In the genomic region with DNA sequence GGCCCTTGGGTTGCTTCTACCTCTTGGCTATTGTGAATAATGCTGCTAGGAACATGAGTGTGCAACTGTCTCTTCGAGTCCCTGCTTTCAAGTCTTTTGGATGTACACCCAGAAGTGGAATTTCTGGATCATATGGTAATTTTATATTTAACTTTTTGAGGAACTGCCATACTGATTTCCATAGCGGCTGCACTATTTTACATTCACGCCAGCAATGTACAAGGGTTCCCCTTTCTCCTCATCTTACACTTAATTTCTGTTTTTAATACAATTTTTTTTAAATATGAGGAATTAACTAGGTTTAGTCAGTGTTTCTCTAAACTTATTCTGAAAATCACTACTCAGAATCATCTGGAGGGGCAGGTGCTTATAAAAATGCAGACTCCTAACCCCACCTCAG, we compare ENCODE assay signal across 25 cellular contexts.
"Had no signal": no experiment of that assay in that cellular context is flagged by ENCODE, and none has a peak within 500 bp of the region (broad histone marks: within the 10 kb centered on the region; RNA-seq: fewer than 3 reads in every experiment).

No MANE protein-coding gene starts in this region.

- H3K27ac ChIP-seq: neural progenitor cell, parathyroid adenoma, testis, tibial artery had no signal

- H2AFZ ChIP-seq: neural progenitor cell, parathyroid adenoma had no signal

- H3K9me3 Mint-ChIP-seq: effector memory CD8-positive, alpha-beta T cell; memory B cell; nephron; neural progenitor cell; stimulated activated effector memory CD8-positive, alpha-beta T cell treated with anti-CD3 and anti-CD28 coated beads, Interleukin-12 subunit alpha, Interleukin-12 subunit beta, amount 100 ng/mL, for 72 hours had no signal

- H3K4me1 Mint-ChIP-seq: memory B cell; naive thymus-derived CD4-positive, alpha-beta T cell; stimulated activated effector memory CD8-positive, alpha-beta T cell treated with anti-CD3 and anti-CD28 coated beads, Interleukin-12 subunit alpha, Interleukin-12 subunit beta, amount 100 ng/mL, for 72 hours had no signal

- H3K36me3 ChIP-seq: esophagus squamous epithelium, neural progenitor cell, right lobe of liver, tibial artery, upper lobe of left lung had no signal

- H3K4me2 ChIP-seq: neural progenitor cell had no signal

- H3K9ac ChIP-seq: neural progenitor cell, parathyroid adenoma had no signal

- H3K9me3 ChIP-seq: esophagus squamous epithelium, right lobe of liver, testis, tibial artery, upper lobe of left lung had no signal

- H3K4me3 Mint-ChIP-seq: effector memory CD8-positive, alpha-beta T cell; memory B cell; naive thymus-derived CD4-positive, alpha-beta T cell; nephron; neural progenitor cell; stimulated activated effector memory CD8-positive, alpha-beta T cell treated with anti-CD3 and anti-CD28 coated beads, Interleukin-12 subunit alpha, Interleukin-12 subunit beta, amount 100 ng/mL, for 72 hours had no signal

- H3K4me3 ChIP-seq: coronary artery, esophagus squamous epithelium, lung, neural progenitor cell, right lobe of liver, testis, tibial artery, upper lobe of left lung had no signal

- H3K79me2 ChIP-seq: parathyroid adenoma had no signal

- ATAC-seq: effector memory CD8-positive, alpha-beta T cell; naive thymus-derived CD4-positive, alpha-beta T cell; stimulated activated effector memory CD8-positive, alpha-beta T cell treated with anti-CD3 and anti-CD28 coated beads, Interleukin-12 subunit alpha, Interleukin-12 subunit beta, amount 100 ng/mL, for 72 hours; stimulated activated naive CD8-positive, alpha-beta T cell treated with anti-CD3 and anti-CD28 coated beads, Interleukin-15, Interleukin-2, amounts not matched to agents 100 U/mL and 50 U/mL, for 24 hours had no signal

- H3K4me1 ChIP-seq: esophagus squamous epithelium, neural progenitor cell, parathyroid adenoma, testis, tibial artery had no signal

- H3K27ac Mint-ChIP-seq: effector memory CD8-positive, alpha-beta T cell; memory B cell; naive thymus-derived CD4-positive, alpha-beta T cell; nephron; neural progenitor cell; progenitor cell of endocrine pancreas; stimulated activated effector memory CD8-positive, alpha-beta T cell treated with anti-CD3 and anti-CD28 coated beads, Interleukin-12 subunit alpha, Interleukin-12 subunit beta, amount 100 ng/mL, for 72 hours had no signal

- DNase-seq: effector memory CD8-positive, alpha-beta T cell; erythroblast; esophagus squamous epithelium; foreskin melanocyte; kidney; midbrain; naive thymus-derived CD4-positive, alpha-beta T cell; right lobe of liver; stimulated activated CD4-positive, alpha-beta T cell treated with anti-CD3 and anti-CD28 coated beads, Interleukin-2, amount 100 ng/mL, for 24 hours; stimulated activated CD4-positive, alpha-beta T cell treated with anti-CD3 and anti-CD28 coated beads, Interleukin-4, amount 100 ng/mL, for 24 hours; stimulated activated naive CD8-positive, alpha-beta T cell treated with anti-CD3 and anti-CD28 coated beads, Interleukin-15, Interleukin-2, amounts not matched to agents 100 U/mL and 50 U/mL, for 24 hours; substantia nigra; testis; tibial artery had no signal

- H3K27me3 ChIP-seq: esophagus squamous epithelium, neural progenitor cell, right lobe of liver, testis, tibial artery, upper lobe of left lung had no signal

- FAIRE-seq: endometrium, kidney, urothelium cell line had no signal

- H3K36me3 Mint-ChIP-seq: memory B cell; naive thymus-derived CD4-positive, alpha-beta T cell; neural progenitor cell; stimulated activated effector memory CD8-positive, alpha-beta T cell treated with anti-CD3 and anti-CD28 coated beads, Interleukin-12 subunit alpha, Interleukin-12 subunit beta, amount 100 ng/mL, for 72 hours had no signal
